Comparison of ENCODE assay signal across 8 cellular contexts in genomic region chr19:8004723-8005513, GRCh38. TPM values are rescaled to one million over a fixed set of nuclear protein-coding genes. Genes with fewer than 3 reads are reported as not detected.
DNase-seq lines count a peak whose midpoint lies in the region; ATAC-seq, FAIRE-seq and TF ChIP-seq lines count a peak whose summit lies in the region.

No MANE protein-coding gene starts in this region.

- H4K91ac ChIP-seq in trophoblast cell (ENCODE audit: low read depth, low read length), result peak overlapping the region; percentile 65

- H3K27me3 Mint-ChIP-seq in Caco-2 (ENCODE audit: insufficient read depth, unreplicated experiment), result no peaks in the 10 kb centered on the region

- H2BK5ac ChIP-seq in trophoblast cell (ENCODE audit: low read depth, low read length, poor library complexity), result peak overlapping the region; percentile 63

- H3K36me3 ChIP-seq in Caco-2 (ENCODE audit: control insufficient read depth, insufficient read depth, low read length) (no peaks in the 10 kb centered on the region; the same call in 1 of the 2 replicates), trophoblast cell (ENCODE audit: control insufficient read depth in 1 of 2, insufficient read depth in 2 of 2, low read length in 2 of 2) (peaks cover 6 to 14% of the 10 kb centered on the region in 2 experiments)

- no peak for FAIRE-seq in H54 (lab: Jason Lieb, UNC)

- H3K27ac Mint-ChIP-seq in Caco-2 (ENCODE audit: unreplicated experiment), result peak overlapping the region; percentile 16

- WGBS in trophoblast cell (ENCODE audit: extremely low coverage, insufficient coverage, insufficient read length), result no CpG with 5 or more reads among the region's 74 CpGs

- no peak overlapping the region for H3K23ac ChIP-seq in trophoblast cell (ENCODE audit: low read length)

- peaks cover 39% of the 10 kb centered on the region for H3K79me2 ChIP-seq in trophoblast cell (ENCODE audit: control insufficient read depth, insufficient read depth, low read length, poor library complexity)

- H3K4me3 ChIP-seq in Caco-2 (ENCODE audit: low read depth, low read length) (peak overlapping the region; percentile 71), fibroblast of the aortic adventitia (ENCODE audit: low read depth, low read length) (peak overlapping the region; percentile 68), trophoblast cell (ENCODE audit: low read depth, low read length) (peak overlapping the region; percentile 83)
- H3K4me3 ChIP-seq in Jurkat, Clone E6-1 (ENCODE audit: low read length), result peak overlapping the region; percentile 77

- peak; percentile 14 for ATAC-seq in GM21447 (IDR thresholded peaks at IDR 0.05; ENCODE audit: unreplicated experiment)

- H3K9me3 Mint-ChIP-seq in Caco-2 (ENCODE audit: unreplicated experiment), result no peaks in the 10 kb centered on the region

- peak in 1 of 2 experiments; percentile 34 for DNase-seq in Caco-2
- peak; percentile 32 for DNase-seq in Jurkat, Clone E6-1 (ENCODE audit: low read depth, low spot score)
- DNase-seq in activated T-cell treated with anti-CD3 and anti-CD28 coated beads for 48 hours (ENCODE audit: low read depth), result peak; percentile 23
- DNase-seq in fibroblast of the aortic adventitia (ENCODE audit: low read depth), result peak; percentile 24
- peak in 1 of 2 donors; percentile 44 for DNase-seq in trophoblast cell
- no peak for DNase-seq in SKM-1 treated with dmso at 0.1 percent for 144 hours (lab: John Stamatoyannopoulos, UW; ENCODE audit: unreplicated experiment)
- DNase-seq in H54 (ENCODE audit: insufficient read length, low spot score), result no peak

- H3K9me3 ChIP-seq in Caco-2 (no peaks in the 10 kb centered on the region), trophoblast cell (ENCODE audit: insufficient read depth, low read depth, low read length) (no peaks in the 10 kb centered on the region)

- H3K27ac ChIP-seq in trophoblast cell (ENCODE audit: low read depth, low read length), result peak overlapping the region; percentile 36

- H3K79me1 ChIP-seq in trophoblast cell (ENCODE audit: low read length), result peaks cover 8% of the 10 kb centered on the region

- TF ChIP-seq CTCF in Caco-2 (IDR thresholded peaks at IDR 0.05; ENCODE audit: insufficient read depth in 1 of 2, low read depth in 1 of 2, low read length in 1 of 2, severe bottlenecking in 1 of 2, unreplicated experiment in 1 of 2), result no peak
- no peak for TF ChIP-seq CTCF in fibroblast of the aortic adventitia (IDR thresholded peaks at IDR 0.05; ENCODE audit: insufficient read depth, low read length)

- H3K4me1 Mint-ChIP-seq in Caco-2 (ENCODE audit: low read depth, unreplicated experiment), result peaks cover 18% of the 10 kb centered on the region

- peak overlapping the region; percentile 35 for H4K8ac ChIP-seq in trophoblast cell (ENCODE audit: low read depth, low read length)

- no TSS peak for BruUV-seq in Caco-2 (replicated peaks; lab: Mats Ljungman, UMichigan)

- H4K12ac ChIP-seq in trophoblast cell (ENCODE audit: low read depth, low read length), result no peak overlapping the region

- H3K4ac ChIP-seq in trophoblast cell (ENCODE audit: low read depth, low read length), result peak overlapping the region; percentile 94

- TF ChIP-seq POLR2A in H54 (IDR thresholded peaks at IDR 0.05; ENCODE audit: low read depth, low read length), result no peak

- CTCF ChIA-PET in Caco-2 (lab: Charles Lee), result interaction anchor here (0.6 to 1.8 kb wide), 4 partner anchors 24 to 149 kb away, joined by 3 to 9 read pairs (median 6); no protein-coding TSS in a partner anchor

- H3K18ac ChIP-seq in trophoblast cell (ENCODE audit: low read length), result peak overlapping the region; percentile 31

- H3K4me1 ChIP-seq in Caco-2, result peaks cover 12% of the 10 kb centered on the region; the same call in 1 of the 2 replicates
- H3K4me1 ChIP-seq in trophoblast cell (ENCODE audit: control insufficient read depth in 1 of 2, insufficient read depth in 2 of 2, low read length in 2 of 2), result peaks cover 14 to 21% of the 10 kb centered on the region in 2 experiments

- H2BK120ac ChIP-seq in trophoblast cell (ENCODE audit: insufficient read depth, low read length, poor library complexity), result no peak overlapping the region

- POLR2A ChIA-PET in Caco-2 (lab: Charles Lee), result interaction anchor here (1.3 to 1.9 kb wide), 2 partner anchors 24 to 85 kb away, joined by 4 to 11 read pairs; partner anchors contain the start of gene SNAPC2

- peak overlapping the region; percentile 61 for H3K4me2 ChIP-seq in trophoblast cell (ENCODE audit: low read length)

- peak overlapping the region; percentile 47 for H3K14ac ChIP-seq in trophoblast cell (ENCODE audit: low read length)

- H2AK5ac ChIP-seq in trophoblast cell (ENCODE audit: low read length), result no peak overlapping the region

- intact Hi-C loops in Caco-2 (cut with micrococcal nuclease; ENCODE audit: unreplicated experiment), result no loop called here

- no peak overlapping the region for H2AFZ ChIP-seq in trophoblast cell (ENCODE audit: insufficient read depth, low read length, poor library complexity)

- H3K27me3 ChIP-seq in Caco-2 (replicated peaks; ENCODE audit: control insufficient read depth, insufficient read depth, low read length), result no peaks in the 10 kb centered on the region
- H3K27me3 ChIP-seq in trophoblast cell (ENCODE audit: insufficient read depth, low read length), result no peaks in the 10 kb centered on the region

- peak overlapping the region; percentile 87 for H3K9ac ChIP-seq in trophoblast cell (ENCODE audit: low read length)

- H3K36me3 Mint-ChIP-seq in Caco-2 (ENCODE audit: insufficient read depth, unreplicated experiment), result peaks cover 20% of the 10 kb centered on the region

- no peak overlapping the region for H2BK12ac ChIP-seq in trophoblast cell (ENCODE audit: low read length)

- peak overlapping the region; percentile 83 for H3K4me3 Mint-ChIP-seq in Caco-2 (ENCODE audit: unreplicated experiment)

RNA-seq across cellular contexts. Expression of gene ELAVL1, which starts 0.5 kb away (rescaled TPM):
- total RNA-seq in Caco-2 (2022) (117 and 118 TPM in 2 replicates), fibroblast of the aortic adventitia (ENCODE audit: low replicate concordance) (5.8 and 34.1 TPM in 2 replicates)
- polyA plus RNA-seq in Jurkat, Clone E6-1 (2012; ENCODE audit: insufficient read depth, insufficient read length), result 119 TPM
- 65.9 and 68.2 TPM in 2 replicates for polyA plus RNA-seq in trophoblast cell (2013)

RNA-seq across cellular contexts. Expression of gene CCL25, which starts 47.6 kb away (rescaled TPM):
- total RNA-seq in Caco-2 (2022) (not detected in 2 replicates), fibroblast of the aortic adventitia (ENCODE audit: low replicate concordance) (not detected in 2 replicates)
- polyA plus RNA-seq in Jurkat, Clone E6-1 (2012; ENCODE audit: insufficient read depth, insufficient read length), result 1.3 TPM
- 0.10 TPM in 2 replicates for polyA plus RNA-seq in trophoblast cell (2013)

Comparison
In these comparisons a context has a peak if more than half of its experiments do, and no peak if none do; other contexts are left out.
1. DNase-seq: peak in Jurkat, Clone E6-1 (single experiment), activated T-cell treated with anti-CD3 and anti-CD28 coated beads for 48 hours (single experiment) and fibroblast of the aortic adventitia (single experiment); none in SKM-1 treated with dmso at 0.1 percent for 144 hours (single experiment) and H54 (single experiment).
2. Peak in every context shown above with its lines, with median percentiles within 50 percentile points of each other: H3K4me3 ChIP-seq.